In genomic region chr6:37696841-37697735, GRCh38 we compare ENCODE assay signal across 8 cellular contexts. TPM values are rescaled to one million over a fixed set of nuclear protein-coding genes. Genes with fewer than 3 reads are reported as not detected.
A peak's percentile ranks its signal among the peaks of the same experiment; 100 is the strongest.
DNase-seq lines count a peak whose midpoint lies in the region; ATAC-seq and TF ChIP-seq lines count a peak whose summit lies in the region.

No MANE protein-coding gene starts in this region.

- H3K4me3 Mint-ChIP-seq in nephron progenitor cell, result peak overlapping the region; percentile 82

- H3K4me1 Mint-ChIP-seq in nephron progenitor cell, result peaks cover 43% of the 10 kb centered on the region

- no peaks in the 10 kb centered on the region for H3F3A ChIP-seq in DOHH2 (ENCODE audit: control insufficient read depth, insufficient read depth)

- peaks cover 23% of the 10 kb centered on the region for H3K4me1 ChIP-seq in DOHH2 (ENCODE audit: control insufficient read depth, low read length)
- peaks cover 17% of the 10 kb centered on the region for H3K4me1 ChIP-seq in HUES48 (ENCODE audit: control insufficient read depth, insufficient read depth, low read length)
- H3K4me1 ChIP-seq in aorta (ENCODE audit: control insufficient read depth in 1 of 2, insufficient read depth in 2 of 2, low read length in 2 of 2), result no peaks in the 10 kb centered on the region

- H3K9ac ChIP-seq in HUES48 (ENCODE audit: low read depth, low read length), result no peak overlapping the region

- TF ChIP-seq CTCF in DOHH2 (IDR thresholded peaks at IDR 0.05; ENCODE audit: low read depth, low read length, poor library complexity, severe bottlenecking), result no peak
- no peak for TF ChIP-seq CTCF in epithelial cell of proximal tubule (conservative IDR thresholded peaks at IDR 0.05; ENCODE audit: low read depth, low read length)
- TF ChIP-seq CTCF in nephron progenitor cell (IDR thresholded peaks at IDR 0.05), result no peak

- 1% methylated on average over 86 to 120 of the region's 120 CpGs for WGBS in aorta, 2 donors

- H3K27ac Mint-ChIP-seq in nephron progenitor cell, result no peak overlapping the region

- H3K79me2 ChIP-seq in DOHH2 (ENCODE audit: control insufficient read depth, low read length), result no peaks in the 10 kb centered on the region

- H3K9me3 Mint-ChIP-seq in nephron progenitor cell, result no peaks in the 10 kb centered on the region

- H3K9me2 ChIP-seq in DOHH2 (replicated peaks; ENCODE audit: control insufficient read depth, low read length), result no peaks in the 10 kb centered on the region

- H3K36me3 ChIP-seq in DOHH2 (ENCODE audit: control insufficient read depth, low read length) (no peaks in the 10 kb centered on the region), HUES48 (ENCODE audit: control insufficient read depth, insufficient read depth, low read length) (no peaks in the 10 kb centered on the region), aorta (ENCODE audit: control insufficient read depth in 1 of 2, insufficient read depth in 2 of 2, low read length in 1 of 2) (no peaks in the 10 kb centered on the region)

- no peaks in the 10 kb centered on the region for H3K36me3 Mint-ChIP-seq in nephron progenitor cell (ENCODE audit: low read depth)

- ATAC-seq in aorta (ENCODE audit: low FRiP score) (peak; percentile 24), HG03139 (IDR thresholded peaks at IDR 0.05; ENCODE audit: unreplicated experiment) (no peak)

- H3K4me3 ChIP-seq in DOHH2 (ENCODE audit: low read length) (peak overlapping the region; percentile 70), HUES48 (ENCODE audit: low read depth, low read length) (peak overlapping the region; percentile 69), epithelial cell of proximal tubule (ENCODE audit: low read depth, low read length) (peak overlapping the region; percentile 67), aorta (ENCODE audit: low read length in 2 of 2) (peak overlapping the region; percentile 75 to 82)

- DNase-seq in activated CD4-positive, alpha-beta T cell treated with anti-CD3 and anti-CD28 coated beads, Interleukin-2, amount 50 U/mL, for 48 hours, result peak; percentile 50 to 55
- DNase-seq in epithelial cell of proximal tubule (ENCODE audit: low read depth) (no peak), nephron progenitor cell (peak; percentile 61), aorta (peak; percentile 61 to 82)
- DNase-seq in effector CD8-positive, alpha-beta T cell (lab: John Stamatoyannopoulos, UW), result no peak

- peaks cover 6% of the 10 kb centered on the region; the same call in 1 of the 2 replicates for H4K20me1 ChIP-seq in DOHH2 (ENCODE audit: control insufficient read depth, insufficient read depth, low read depth, low read length)

- intact Hi-C loops in aorta (cut with DNase I), result loop anchor here (5.0 to 10.0 kb wide), 4 partner anchors 318 to 798 kb away; no protein-coding TSS in a partner anchor

- peak overlapping the region; percentile 85 for H3K4me2 ChIP-seq in DOHH2 (ENCODE audit: low read length)

- H3K27ac ChIP-seq in DOHH2 (ENCODE audit: low read depth, low read length) (no peak overlapping the region), HUES48 (ENCODE audit: low read depth, low read length) (no peak overlapping the region), aorta (ENCODE audit: low read depth in 1 of 2, low read length in 2 of 2) (no peak overlapping the region)

- H3K27me3 ChIP-seq in DOHH2 (ENCODE audit: control insufficient read depth, low read length), result peaks cover 88% of the 10 kb centered on the region
- H3K27me3 ChIP-seq in HUES48 (ENCODE audit: control insufficient read depth, insufficient read depth, low read length), result peaks cover 98% of the 10 kb centered on the region
- no peaks in the 10 kb centered on the region for H3K27me3 ChIP-seq in aorta (ENCODE audit: control insufficient read depth in 1 of 2, insufficient read depth in 2 of 2, low read length in 1 of 2)

- H3K9me3 ChIP-seq in DOHH2 (ENCODE audit: control insufficient read depth, insufficient read depth, low read length) (no peaks in the 10 kb centered on the region), HUES48 (ENCODE audit: control insufficient read depth, insufficient read depth, low read length) (no peaks in the 10 kb centered on the region), aorta (ENCODE audit: control insufficient read depth, low read length) (no peaks in the 10 kb centered on the region)

- H3K27me3 Mint-ChIP-seq in nephron progenitor cell (ENCODE audit: low read depth, poor library complexity), result peaks cover 85% of the 10 kb centered on the region

RNA-seq across cellular contexts. Expression of gene MDGA1, which starts 0.6 kb away (rescaled TPM):
- total RNA-seq in epithelial cell of proximal tubule, result 0.58 and 1.2 TPM in 2 replicates
- total RNA-seq in aorta, result 10 to 100 TPM; 11.2 to 13.6 TPM
- 1 to 10 TPM; 1.3 to 8.8 TPM for polyA plus RNA-seq in aorta

Comparison
In these comparisons a context has a peak if more than half of its experiments do, and no peak if none do; other contexts are left out.
1. DNase-seq: peak in activated CD4-positive, alpha-beta T cell treated with anti-CD3 and anti-CD28 coated beads, Interleukin-2, amount 50 U/mL, for 48 hours (2 of 2), nephron progenitor cell (single experiment) and aorta (2 of 2); none in epithelial cell of proximal tubule (single experiment) and effector CD8-positive, alpha-beta T cell (single experiment).
2. Peak in every context shown above with its lines, with median percentiles within 50 percentile points of each other: H3K4me3 ChIP-seq.